ENCODE assay signal across 18 cellular contexts in genomic region chr2:831225-831536, GRCh38.
A peak's percentile ranks its signal among the peaks of the same experiment; 100 is the strongest.
DNase-seq lines count a peak whose midpoint lies in the region; ATAC-seq, FAIRE-seq and TF ChIP-seq lines count a peak whose summit lies in the region.
"Had no signal": no experiment of that assay in that cellular context is flagged by ENCODE, and none has a peak within 500 bp of the region (broad histone marks: within the 10 kb centered on the region; RNA-seq: fewer than 3 reads in every experiment).

No MANE protein-coding gene starts in this region.

- no peak overlapping the region for H3K27ac ChIP-seq in H9 (ENCODE audit: insufficient read length, low read depth, low read length)
- H3K27ac ChIP-seq in esophagus muscularis mucosa (replicated peaks in 1 of 4): no peak overlapping the region
- no peak overlapping the region for H3K27ac ChIP-seq in HepG2 (ENCODE audit: extremely low read length, insufficient read depth, low read length)
- no peak overlapping the region for H3K27ac ChIP-seq in GM23338 (ENCODE audit: low read depth)

- H3K9me3 ChIP-seq in H9 (ENCODE audit: control insufficient read depth, low read depth, low read length) (no peaks in the 10 kb centered on the region), T-helper 17 cell (ENCODE audit: control insufficient read depth, low read length, poor library complexity, severe bottlenecking) (no peaks in the 10 kb centered on the region), esophagus muscularis mucosa (no peaks in the 10 kb centered on the region), HepG2 (ENCODE audit: low read length) (no peaks in the 10 kb centered on the region)

- H3F3A ChIP-seq in GM23338 (replicated peaks; ENCODE audit: low read depth): 0 out of 2 replicates have a peak, but pooled peaks cover 3% of the 10 kb centered on the region

- no peak overlapping the region for H3K4me3 ChIP-seq in esophagus muscularis mucosa
- H3K4me3 ChIP-seq in HepG2 (replicated peaks in 1 of 3; ENCODE audit: insufficient read depth in 1 of 3, low read depth in 2 of 3, low read length in 3 of 3): no peak overlapping the region
- no peak overlapping the region for H3K4me3 ChIP-seq in GM23338

- H3T11ph ChIP-seq in H9 (ENCODE audit: low read length): no peak overlapping the region

- H3K27me3 Mint-ChIP-seq in H9 (ENCODE audit: low read depth) (peaks cover 43% of the 10 kb centered on the region), T-helper 17 cell (peaks cover 20% of the 10 kb centered on the region), GM23338 (ENCODE audit: insufficient read depth, low read depth, poor library complexity) (peaks cover 11% of the 10 kb centered on the region)

- H3K4me1 ChIP-seq in H9 (ENCODE audit: insufficient read depth, low read length): no peaks in the 10 kb centered on the region
- peaks cover 18 to 27% (median 23%) of the 10 kb centered on the region in 4 donors for H3K4me1 ChIP-seq in esophagus muscularis mucosa
- no peaks in the 10 kb centered on the region for H3K4me1 ChIP-seq in HepG2 (ENCODE audit: insufficient read depth, low read length)
- H3K4me1 ChIP-seq in GM23338 (ENCODE audit: insufficient read depth): peaks cover 7% of the 10 kb centered on the region; the same call in 1 of the 2 replicates

- TF ChIP-seq RAD21 in HepG2 (CRISPR knock-in tag; IDR thresholded peaks at IDR 0.05): no peak

- H3K4ac ChIP-seq in H9 (ENCODE audit: low read depth, low read length): no peak overlapping the region

- no peaks in the 10 kb centered on the region for H3K36me3 ChIP-seq in esophagus muscularis mucosa
- no peaks in the 10 kb centered on the region for H3K36me3 ChIP-seq in HepG2 (replicated peaks in 1 of 2; ENCODE audit: control insufficient read depth in 1 of 2, insufficient read depth in 2 of 2, low read length in 2 of 2)
- H3K36me3 ChIP-seq in GM23338 (ENCODE audit: insufficient read depth): no peaks in the 10 kb centered on the region

- H3K4me1 Mint-ChIP-seq in H9 (peaks cover 24 to 25% of the 10 kb centered on the region in 2 experiments), T-helper 17 cell (peaks cover 3% of the 10 kb centered on the region), GM23338 (peaks cover 18% of the 10 kb centered on the region)

- POLR2A ChIA-PET in HepG2 (lab: Yijun Ruan, JAX): no interaction called here

- H2AK5ac ChIP-seq in H9 (ENCODE audit: insufficient read length, low read length): no peak overlapping the region

- H2BK12ac ChIP-seq in H9 (ENCODE audit: insufficient read length, low read depth, low read length): no peak overlapping the region

- no peak overlapping the region for H2BK15ac ChIP-seq in H9 (ENCODE audit: low read depth, low read length)

- H4K8ac ChIP-seq in H9 (replicated peaks; ENCODE audit: insufficient read length, low read depth, low read length): no peak overlapping the region

- no peak overlapping the region for H2BK120ac ChIP-seq in H9 (ENCODE audit: low read depth, low read length, poor library complexity, severe bottlenecking)

- DNase-seq in H9 (peak; percentile 25), T-helper 17 cell (no peak), esophagus muscularis mucosa (ENCODE audit: extremely low spot score) (peak; percentile 81), HepG2 (ENCODE audit: low spot score) (no peak), GM23338 (ENCODE audit: low spot score) (no peak)
- DNase-seq: C1 segment of cervical spinal cord; Calu3; CD4-positive, alpha-beta memory T cell; COR-L47; DMS53; DMS79 treated with DMSO at 0.1 percent for 48 hours; GF-D8; GOT3 had no signal

- H4K20me1 ChIP-seq in H9 (ENCODE audit: control insufficient read depth, insufficient read depth, insufficient read length) (no peaks in the 10 kb centered on the region), HepG2 (ENCODE audit: insufficient read depth, low read length) (no peaks in the 10 kb centered on the region), GM23338 (replicated peaks; ENCODE audit: insufficient read depth) (no peaks in the 10 kb centered on the region)

- H3K56ac ChIP-seq in H9 (ENCODE audit: insufficient read length, low read depth, low read length): no peak overlapping the region

- no TSS peak for BruUV-seq in HepG2 (replicated peaks; lab: Mats Ljungman, UMichigan)

- H3K9me3 Mint-ChIP-seq in H9: no peaks in the 10 kb centered on the region
- H3K9me3 Mint-ChIP-seq in GM23338: no peaks in the 10 kb centered on the region

- H3K36me3 Mint-ChIP-seq in H9 (ENCODE audit: insufficient read depth in 1 of 3, low read depth in 3 of 3): no peaks in the 10 kb centered on the region; a peak in 1 of 7 replicates
- H3K36me3 Mint-ChIP-seq in T-helper 17 cell (ENCODE audit: low read depth): no peaks in the 10 kb centered on the region
- H3K36me3 Mint-ChIP-seq in GM23338 (ENCODE audit: low read depth): no peaks in the 10 kb centered on the region
- H3K36me3 Mint-ChIP-seq: CD4-positive, alpha-beta memory T cell had no signal

- peaks cover 18% of the 10 kb centered on the region; the same call in 1 of the 2 replicates for H3K9me2 ChIP-seq in GM23338 (ENCODE audit: insufficient read depth)

- no CpG with 5 or more reads among the region's 8 CpGs for WGBS in H9 (ENCODE audit: extremely low coverage, insufficient read length, low lambda C conversion rate)
- 92% methylated on average over 8 of the region's 8 CpGs for WGBS in esophagus muscularis mucosa
- 41% methylated on average over 8 of the region's 8 CpGs for WGBS in HepG2 (ENCODE audit: low lambda C conversion rate)

- H2BK20ac ChIP-seq in H9 (ENCODE audit: low read depth, low read length, poor library complexity, severe bottlenecking): no peak overlapping the region

- H3K27me3 ChIP-seq in H9 (ENCODE audit: insufficient read depth, low read length) (no peaks in the 10 kb centered on the region; the same call in 1 of the 2 replicates), esophagus muscularis mucosa (no peaks in the 10 kb centered on the region), HepG2 (ENCODE audit: control insufficient read depth in 1 of 2, insufficient read depth in 2 of 2, low read length in 2 of 2) (peaks cover 1 to 42% of the 10 kb centered on the region in 2 experiments; a peak in 3 of 5 replicates), GM23338 (ENCODE audit: insufficient read depth) (no peaks in the 10 kb centered on the region)

- no peak for FAIRE-seq in HepG2 (lab: Jason Lieb, UNC)
- FAIRE-seq: GM12891, GM18507, GM19239 had no signal

- H3K79me2 ChIP-seq in H9 (ENCODE audit: insufficient read depth, low read length) (no peaks in the 10 kb centered on the region), HepG2 (ENCODE audit: insufficient read depth, low read length) (no peaks in the 10 kb centered on the region), GM23338 (replicated peaks; ENCODE audit: insufficient read depth) (no peaks in the 10 kb centered on the region)

- peak overlapping the region in 1 of 3 experiments; percentile 11; a peak in 1 of 7 replicates for H3K27ac Mint-ChIP-seq in H9
- no peak overlapping the region for H3K27ac Mint-ChIP-seq in T-helper 17 cell
- H3K27ac Mint-ChIP-seq in GM23338: no peak overlapping the region
- H3K27ac Mint-ChIP-seq: CD4-positive, alpha-beta memory T cell had no signal

- H3K14ac ChIP-seq in H9 (ENCODE audit: insufficient read depth, low read length): no peak overlapping the region

- ATAC-seq in T-helper 17 cell (no peak), HepG2 (no peak), GM23338 (no peak; the same call in 2 of the 3 replicates), GM18868 (IDR thresholded peaks at IDR 0.05; ENCODE audit: unreplicated experiment) (no peak)
- ATAC-seq: HCT116 had no signal

- H3K4me3 Mint-ChIP-seq in H9 (peak overlapping the region in 1 of 2 experiments; percentile 8; a peak in 1 of 5 replicates), T-helper 17 cell (peak overlapping the region; percentile 72), GM23338 (no peak overlapping the region)
- H3K4me3 Mint-ChIP-seq: CD4-positive, alpha-beta memory T cell had no signal

- in situ Hi-C loops in HepG2 (cut with HindIII; ENCODE audit: extremely low pct_ligation_motif_present, low pct_unique_long_range_greater_than_20kb): no loop called here

- no peak overlapping the region for H2AFZ ChIP-seq in H9 (ENCODE audit: low read length)
- no peak overlapping the region for H2AFZ ChIP-seq in HepG2 (ENCODE audit: low read length)
- no peak overlapping the region for H2AFZ ChIP-seq in GM23338

- TF ChIP-seq CTCF in H9 (conservative IDR thresholded peaks at IDR 0.05) (no peak), esophagus muscularis mucosa (IDR thresholded peaks at IDR 0.05) (no peak), HepG2 (CRISPR knock-in tag; IDR thresholded peaks at IDR 0.05) (no peak), GM23338 (conservative IDR thresholded peaks at IDR 0.05; ENCODE audit: low read depth in 2 of 2) (no peak)

- H3K23ac ChIP-seq in H9 (ENCODE audit: insufficient read length, low read depth, low read length): no peak overlapping the region

- H3K23me2 ChIP-seq in H9 (ENCODE audit: insufficient read length, low read depth, low read length, poor library complexity, severe bottlenecking): no peaks in the 10 kb centered on the region

- H3K4me2 ChIP-seq in H9 (ENCODE audit: insufficient read depth, insufficient read length, low read length): no peak overlapping the region
- no peak overlapping the region for H3K4me2 ChIP-seq in HepG2 (ENCODE audit: low read depth, low read length)
- no peak overlapping the region for H3K4me2 ChIP-seq in GM23338

- H4K5ac ChIP-seq in H9 (ENCODE audit: insufficient read length, low read depth, low read length): no peak overlapping the region

- TF ChIP-seq POLR2A in esophagus muscularis mucosa (IDR thresholded peaks at IDR 0.05; ENCODE audit: low read depth) (no peak), HepG2 (IDR thresholded peaks at IDR 0.05; ENCODE audit: insufficient read depth in 1 of 2, low read depth in 2 of 2, low read length in 2 of 2) (no peak)

- no peak overlapping the region for H3K18ac ChIP-seq in H9 (ENCODE audit: insufficient read length, low read depth, low read length)

- no peaks in the 10 kb centered on the region for H3K79me1 ChIP-seq in H9 (ENCODE audit: insufficient read depth, low read depth, low read length, poor library complexity, severe bottlenecking)

- CTCF ChIA-PET in HepG2 (lab: Yijun Ruan, JAX; ENCODE audit: low intra/inter-chr PET ratio, low total read pairs): no interaction called here

- no peak overlapping the region for H4K91ac ChIP-seq in H9 (ENCODE audit: insufficient read length, low read depth, low read length)

- H3K9ac ChIP-seq in H9 (ENCODE audit: extremely low read depth, insufficient read length, low read length) (no peak overlapping the region), HepG2 (ENCODE audit: insufficient read depth, low read depth, low read length) (no peak overlapping the region)

- no peak overlapping the region for H2BK5ac ChIP-seq in H9 (ENCODE audit: insufficient read length, low read length)

- TF ChIP-seq EP300 in esophagus muscularis mucosa (IDR thresholded peaks at IDR 0.05) (no peak), HepG2 (IDR thresholded peaks at IDR 0.05; ENCODE audit: low read depth in 2 of 2, low read length in 2 of 2) (no peak), HepG2 (CRISPR knock-in tag; IDR thresholded peaks at IDR 0.05; ENCODE audit: borderline replicate concordance) (no peak)

- intact Hi-C loops in esophagus muscularis mucosa (cut with DNase I) (no loop called here), HepG2 (cut with micrococcal nuclease; ENCODE audit: unreplicated experiment) (no loop called here)

TF ChIP-seq in HepG2, 621 proteins besides CTCF, POLR2A, EP300 and RAD21 (continues in another document):
- no peak for TF ChIP-seq ZNF451 (CRISPR knock-in tag; IDR thresholded peaks at IDR 0.05)

Comparison
In these comparisons a context has a peak if more than half of its experiments do, and no peak if none do; other contexts are left out.
1. DNase-seq: peak in H9 (single experiment) and esophagus muscularis mucosa (single experiment); none in T-helper 17 cell (0 of 3), HepG2 (single experiment) and GM23338 (single experiment).